ENCODE assay signal across 8 cellular contexts in genomic region chr1:3491291-3492246, GRCh38. TPM values are rescaled to one million over a fixed set of nuclear protein-coding genes. Genes with fewer than 3 reads are reported as not detected.
DNase-seq lines count a peak whose midpoint lies in the region; ATAC-seq and TF ChIP-seq lines count a peak whose summit lies in the region.

No MANE protein-coding gene starts in this region.

- no peak overlapping the region for H3K4me3 Mint-ChIP-seq in activated naive CD4-positive, alpha-beta T cell treated with anti-CD3 and anti-CD28 coated beads for 36 hours

- H3K4me1 Mint-ChIP-seq in activated naive CD4-positive, alpha-beta T cell treated with anti-CD3 and anti-CD28 coated beads for 36 hours (ENCODE audit: low read depth), result peaks cover 5% of the 10 kb centered on the region

- DNase-seq in NCI-H82 (lab: John Stamatoyannopoulos, UW) (peak; percentile 83), NCI-H82 treated with DMSO at 0.1 percent for 48 hours (lab: John Stamatoyannopoulos, UW; ENCODE audit: unreplicated experiment) (no peak), HUDEP-2 (lab: John Stamatoyannopoulos, UW; ENCODE audit: unreplicated experiment in 76 of 76) (peak in 64 of 76 experiments; percentile 3 to 77 (median 50)), Right ventricle myocardium inferior (ENCODE audit: missing footprints) (peak; percentile 87), posterior vena cava (ENCODE audit: low spot score) (peak; percentile 93), ureter (ENCODE audit: low spot score) (peak; percentile 82)
- peak; percentile 92 for DNase-seq in activated naive CD4-positive, alpha-beta T cell treated with anti-CD3 and anti-CD28 coated beads for 36 hours

- intact Hi-C loops in activated naive CD4-positive, alpha-beta T cell treated with anti-CD3 and anti-CD28 coated beads for 36 hours (cut with micrococcal nuclease), result loop anchor here (1.0 kb wide), 4 partner anchors 40 to 305 kb away; partner anchors contain the start of gene LRRC47
- intact Hi-C loops in Right ventricle myocardium inferior (cut with DNase I), result loop anchor here (1.0 to 5.0 kb wide), 3 partner anchors 76 to 231 kb away; no protein-coding TSS in a partner anchor
- intact Hi-C loops in posterior vena cava (cut with DNase I), result loop anchor here (2.0 to 10.0 kb wide), 3 partner anchors 73 to 131 kb away; no protein-coding TSS in a partner anchor

- ATAC-seq in SK-N-SH treated with all-trans-retinoic acid at 6 μM for 48 hours (peak; percentile 92), Right ventricle myocardium inferior (peak; percentile 83)

- no peaks in the 10 kb centered on the region for H3K36me3 Mint-ChIP-seq in activated naive CD4-positive, alpha-beta T cell treated with anti-CD3 and anti-CD28 coated beads for 36 hours (ENCODE audit: low read depth)

- peaks cover 18% of the 10 kb centered on the region for H3K9me3 Mint-ChIP-seq in activated naive CD4-positive, alpha-beta T cell treated with anti-CD3 and anti-CD28 coated beads for 36 hours

- no peak overlapping the region for H3K27ac Mint-ChIP-seq in activated naive CD4-positive, alpha-beta T cell treated with anti-CD3 and anti-CD28 coated beads for 36 hours

- H3K27me3 Mint-ChIP-seq in activated naive CD4-positive, alpha-beta T cell treated with anti-CD3 and anti-CD28 coated beads for 36 hours (ENCODE audit: low read depth), result no peaks in the 10 kb centered on the region

- CTCF ChIA-PET in activated naive CD4-positive, alpha-beta T cell treated with anti-CD3 and anti-CD28 coated beads for 36 hours (lab: Charles Lee), result interaction anchor here (0.7 to 2.2 kb wide), 15 partner anchors 7 to 229 kb away, joined by 3 to 20 read pairs (median 5); no protein-coding TSS in a partner anchor

TF ChIP-seq in SK-N-SH treated with all-trans-retinoic acid at 6 μM for 48 hours, 23 proteins besides CTCF, POLR2A, EP300 and RAD21:
- TF ChIP-seq ISL1 (CRISPR knock-in tag; IDR thresholded peaks at IDR 0.05), result no peak
- TF ChIP-seq ZC3H10 (CRISPR knock-in tag; IDR thresholded peaks at IDR 0.05), result no peak
- no peak for TF ChIP-seq OSR1 (CRISPR knock-in tag; IDR thresholded peaks at IDR 0.05)
- TF ChIP-seq GLIS3 (CRISPR knock-in tag; IDR thresholded peaks at IDR 0.05), result no peak
- TF ChIP-seq SNAI2 (CRISPR knock-in tag; IDR thresholded peaks at IDR 0.05), result no peak
- TF ChIP-seq ZNF8 (CRISPR knock-in tag; IDR thresholded peaks at IDR 0.05), result no peak
- TF ChIP-seq ZFP3 (CRISPR knock-in tag; IDR thresholded peaks at IDR 0.05), result no peak
- TF ChIP-seq ARNTL (CRISPR knock-in tag; IDR thresholded peaks at IDR 0.05; ENCODE audit: borderline replicate concordance, low read depth), result no peak
- TF ChIP-seq ZFP30 (CRISPR knock-in tag; IDR thresholded peaks at IDR 0.05), result no peak
- no peak for TF ChIP-seq BACH2 (CRISPR knock-in tag; IDR thresholded peaks at IDR 0.05; ENCODE audit: borderline replicate concordance)
- TF ChIP-seq TSHZ2 (CRISPR knock-in tag; IDR thresholded peaks at IDR 0.05), result no peak
- no peak for TF ChIP-seq ZNF565 (CRISPR knock-in tag; conservative IDR thresholded peaks at IDR 0.05; ENCODE audit: low read depth)
- TF ChIP-seq POU6F1 (CRISPR knock-in tag; IDR thresholded peaks at IDR 0.05; ENCODE audit: borderline replicate concordance, low read depth), result no peak
- no peak for TF ChIP-seq CSDC2 (CRISPR knock-in tag; IDR thresholded peaks at IDR 0.05)
- no peak for TF ChIP-seq ESRRG (CRISPR knock-in tag; IDR thresholded peaks at IDR 0.05)
- TF ChIP-seq TOX (CRISPR knock-in tag; IDR thresholded peaks at IDR 0.05; ENCODE audit: borderline replicate concordance), result no peak
- TF ChIP-seq PPARA (CRISPR knock-in tag; IDR thresholded peaks at IDR 0.05; ENCODE audit: borderline replicate concordance), result no peak
- TF ChIP-seq ZNF70 (CRISPR knock-in tag; IDR thresholded peaks at IDR 0.05), result no peak

RNA-seq across cellular contexts. Expression of gene ARHGEF16, which starts 37.1 kb away (rescaled TPM):
- total RNA-seq in activated naive CD4-positive, alpha-beta T cell treated with anti-CD3 and anti-CD28 coated beads for 36 hours, result under 1 TPM; 0.17 TPM
- total RNA-seq in Right ventricle myocardium inferior, result 1.4 TPM
- under 1 TPM; 0.29 to 0.32 TPM for total RNA-seq in posterior vena cava
- 28.5 TPM for total RNA-seq in ureter

Comparison
In these comparisons a context has a peak if more than half of its experiments do, and no peak if none do; other contexts are left out.
1. RNA of gene ARHGEF16, which starts 37.1 kb away (total RNA-seq): 28.5 TPM in ureter (single experiment); 1.4 TPM in Right ventricle myocardium inferior (single experiment), 0.29 to 0.32 TPM in posterior vena cava and 0.17 TPM in activated naive CD4-positive, alpha-beta T cell treated with anti-CD3 and anti-CD28 coated beads for 36 hours; every median in the first group is over 10 times any median in the second.